In genomic region chr17:61322316-61323014, GRCh38 we compare ENCODE assay signal across 18 cellular contexts.
A peak's percentile ranks its signal among the peaks of the same experiment; 100 is the strongest.
DNase-seq lines count a peak whose midpoint lies in the region; ATAC-seq and TF ChIP-seq lines count a peak whose summit lies in the region.
"Had no signal": no experiment of that assay in that cellular context is flagged by ENCODE, and none has a peak within 500 bp of the region (broad histone marks: within the 10 kb centered on the region; RNA-seq: fewer than 3 reads in every experiment).

No MANE protein-coding gene starts in this region.

- intact Hi-C loops in vagina (cut with DNase I), result no loop called here
- intact Hi-C loops in mucosa of descending colon (cut with DNase I, micrococcal nuclease), result no loop called here

- H3K27me3 Mint-ChIP-seq in activated naive CD4-positive, alpha-beta T cell treated with anti-CD3 and anti-CD28 coated beads, Interleukin-2, amount 50 U/mL, for 24 hours, result no peaks in the 10 kb centered on the region
- H3K27me3 Mint-ChIP-seq in glutamatergic neuron (ENCODE audit: unreplicated experiment), result peaks cover 4% of the 10 kb centered on the region
- H3K27me3 Mint-ChIP-seq: central memory CD8-positive, alpha-beta T cell had no signal

- H3K27ac ChIP-seq in neuronal stem cell (replicated peaks; ENCODE audit: low read length) (no peak overlapping the region), vagina (peak overlapping the region; percentile 66)
- H3K27ac ChIP-seq in effector memory CD4-positive, alpha-beta T cell (ENCODE audit: insufficient read depth, low read length, poor library complexity, severe bottlenecking), result no peak overlapping the region
- H3K27ac ChIP-seq: 22Rv1 had no signal

- H3K18ac ChIP-seq in neuronal stem cell (ENCODE audit: low read length), result no peak overlapping the region

- peak overlapping the region; percentile 7 for H2AFZ ChIP-seq in neuronal stem cell (ENCODE audit: low read length)

- ATAC-seq in mucosa of descending colon, result no peak
- ATAC-seq: activated CD4-positive, CD25-positive, alpha-beta regulatory T cell treated with anti-CD3 and anti-CD28 coated beads, Interleukin-2, amount 50 U/mL, for 24 hours had no signal

- H2BK5ac ChIP-seq in neuronal stem cell (ENCODE audit: low read length), result no peak overlapping the region

- H3K27me3 ChIP-seq in neuronal stem cell (ENCODE audit: control insufficient read depth in 3 of 3, insufficient read depth in 3 of 3, low read depth in 1 of 3, low read length in 3 of 3) (no peaks in the 10 kb centered on the region), vagina (no peaks in the 10 kb centered on the region)
- H3K27me3 ChIP-seq in effector memory CD4-positive, alpha-beta T cell (replicated peaks; ENCODE audit: control insufficient read depth, insufficient read depth, low read length, poor library complexity, severe bottlenecking), result no peaks in the 10 kb centered on the region
- H3K27me3 ChIP-seq: BE2C, SJSA1 had no signal

- no peak overlapping the region for H2BK15ac ChIP-seq in neuronal stem cell (ENCODE audit: low read length)

- H3K4me1 ChIP-seq in neuronal stem cell (ENCODE audit: control insufficient read depth in 2 of 2, insufficient read depth in 1 of 2, low read depth in 1 of 2, low read length in 2 of 2) (peaks cover 10 to 18% of the 10 kb centered on the region in 2 donors), vagina (peaks cover 15% of the 10 kb centered on the region), mucosa of descending colon (ENCODE audit: low read depth) (no peaks in the 10 kb centered on the region)
- H3K4me1 ChIP-seq in effector memory CD4-positive, alpha-beta T cell (ENCODE audit: control insufficient read depth, insufficient read depth, low read length, poor library complexity, severe bottlenecking), result no peaks in the 10 kb centered on the region

- no CpG with 5 or more reads among the region's 5 CpGs for WGBS in neuronal stem cell (ENCODE audit: extremely low coverage in 2 of 2, insufficient read length in 2 of 2, insufficient replicate concordance in 1 of 2), 2 donors

- no peak for TF ChIP-seq POLR2A in vagina (IDR thresholded peaks at IDR 0.05)

- no peak for TF ChIP-seq CTCF in glutamatergic neuron (IDR thresholded peaks at IDR 0.05; ENCODE audit: partially characterized antibody, unreplicated experiment)
- TF ChIP-seq CTCF in vagina (IDR thresholded peaks at IDR 0.05), result peak in 1 of 3 experiments; percentile 34
- TF ChIP-seq CTCF in mucosa of descending colon (IDR thresholded peaks at IDR 0.05), result no peak

- H2BK120ac ChIP-seq in neuronal stem cell (ENCODE audit: low read depth, low read length), result no peak overlapping the region

- DNase-seq in activated naive CD4-positive, alpha-beta T cell treated with Interleukin-2 at 50 U/mL for 16 hours, result no peak
- DNase-seq in glutamatergic neuron (no peak), neuronal stem cell (ENCODE audit: low spot score) (no peak), vagina (ENCODE audit: extremely low spot score in 2 of 2) (no peak), mucosa of descending colon (no peak), AG08395 (ENCODE audit: low spot score) (no peak)
- DNase-seq in effector memory CD4-positive, alpha-beta T cell, result no peak
- DNase-seq: activated CD8-positive, alpha-beta memory T cell treated with anti-CD3 and anti-CD28 coated beads for 24 hours; BE2C; NCI-H1105; NCI-H526; OCI-M1; T1000 had no signal

- no peaks in the 10 kb centered on the region for H3K9me3 Mint-ChIP-seq in activated naive CD4-positive, alpha-beta T cell treated with anti-CD3 and anti-CD28 coated beads, Interleukin-2, amount 50 U/mL, for 24 hours
- no peaks in the 10 kb centered on the region for H3K9me3 Mint-ChIP-seq in glutamatergic neuron (ENCODE audit: unreplicated experiment)
- H3K9me3 Mint-ChIP-seq: central memory CD8-positive, alpha-beta T cell had no signal

- no peak overlapping the region for H3K4ac ChIP-seq in neuronal stem cell (ENCODE audit: low read length)

- H3K4me3 ChIP-seq in neuronal stem cell (ENCODE audit: low read length in 2 of 2) (no peak overlapping the region), vagina (no peak overlapping the region), mucosa of descending colon (no peak overlapping the region)
- no peak overlapping the region for H3K4me3 ChIP-seq in effector memory CD4-positive, alpha-beta T cell (ENCODE audit: insufficient read depth, low read depth, low read length, poor library complexity, severe bottlenecking)
- H3K4me3 ChIP-seq: SJSA1 had no signal

- no peak overlapping the region for H3K4me2 ChIP-seq in neuronal stem cell (ENCODE audit: insufficient read depth, low read length, poor library complexity, severe bottlenecking)

- H4K8ac ChIP-seq in neuronal stem cell (ENCODE audit: low read depth, low read length), result no peak overlapping the region

- H3K9ac ChIP-seq in neuronal stem cell (ENCODE audit: low read depth, low read length, poor library complexity), result no peak overlapping the region

- H3K4me3 Mint-ChIP-seq in activated naive CD4-positive, alpha-beta T cell treated with anti-CD3 and anti-CD28 coated beads, Interleukin-2, amount 50 U/mL, for 24 hours, result no peak overlapping the region
- peak overlapping the region; percentile 34 for H3K4me3 Mint-ChIP-seq in glutamatergic neuron (ENCODE audit: unreplicated experiment)
- H3K4me3 Mint-ChIP-seq: central memory CD8-positive, alpha-beta T cell had no signal

- H3K9me3 ChIP-seq in neuronal stem cell (replicated peaks in 1 of 2; ENCODE audit: control insufficient read depth in 2 of 2, insufficient read depth in 1 of 2, low read depth in 1 of 2, low read length in 2 of 2), result no peaks in the 10 kb centered on the region
- no peaks in the 10 kb centered on the region for H3K9me3 ChIP-seq in vagina
- H3K9me3 ChIP-seq in effector memory CD4-positive, alpha-beta T cell (ENCODE audit: control insufficient read depth, low read length), result no peaks in the 10 kb centered on the region
- H3K9me3 ChIP-seq in mucosa of descending colon, result no peaks in the 10 kb centered on the region
- H3K9me3 ChIP-seq: BE2C, SJSA1 had no signal

- H4K91ac ChIP-seq in neuronal stem cell (ENCODE audit: low read depth, low read length, poor library complexity), result no peak overlapping the region

- H3K36me3 Mint-ChIP-seq in activated naive CD4-positive, alpha-beta T cell treated with anti-CD3 and anti-CD28 coated beads, Interleukin-2, amount 50 U/mL, for 24 hours, result peaks cover 2% of the 10 kb centered on the region
- no peaks in the 10 kb centered on the region for H3K36me3 Mint-ChIP-seq in glutamatergic neuron (ENCODE audit: unreplicated experiment)

- H3K27ac Mint-ChIP-seq in activated naive CD4-positive, alpha-beta T cell treated with anti-CD3 and anti-CD28 coated beads, Interleukin-2, amount 50 U/mL, for 24 hours, result peak overlapping the region; percentile 24
- H3K27ac Mint-ChIP-seq in glutamatergic neuron (ENCODE audit: unreplicated experiment), result peak overlapping the region; percentile 41

- no peaks in the 10 kb centered on the region for H3K79me1 ChIP-seq in neuronal stem cell (ENCODE audit: low read depth, low read length)

- no peak overlapping the region for H2AK5ac ChIP-seq in neuronal stem cell (ENCODE audit: low read depth, low read length)

- no peak overlapping the region for H3K14ac ChIP-seq in neuronal stem cell (ENCODE audit: low read length)

- H2BK12ac ChIP-seq in neuronal stem cell (ENCODE audit: low read length), result no peak overlapping the region

- no peak overlapping the region for H3K23ac ChIP-seq in neuronal stem cell (ENCODE audit: low read depth, low read length, poor library complexity)

- H3K36me3 ChIP-seq in neuronal stem cell (replicated peaks in 1 of 2; ENCODE audit: control insufficient read depth in 2 of 2, insufficient read depth in 2 of 2, low read length in 2 of 2), result no peaks in the 10 kb centered on the region
- no peaks in the 10 kb centered on the region for H3K36me3 ChIP-seq in vagina
- H3K36me3 ChIP-seq in effector memory CD4-positive, alpha-beta T cell (ENCODE audit: control insufficient read depth, insufficient read depth, low read length), result no peaks in the 10 kb centered on the region
- H3K36me3 ChIP-seq in mucosa of descending colon (ENCODE audit: low read depth), result no peaks in the 10 kb centered on the region
- H3K36me3 ChIP-seq: BE2C, SJSA1 had no signal

- no peaks in the 10 kb centered on the region for H3K4me1 Mint-ChIP-seq in activated naive CD4-positive, alpha-beta T cell treated with anti-CD3 and anti-CD28 coated beads, Interleukin-2, amount 50 U/mL, for 24 hours
- H3K4me1 Mint-ChIP-seq in glutamatergic neuron (ENCODE audit: low read depth, unreplicated experiment), result peaks cover 48% of the 10 kb centered on the region
- H3K4me1 Mint-ChIP-seq: central memory CD8-positive, alpha-beta T cell had no signal
